Comparison of ENCODE assay signal across 33 cellular contexts in the genomic region with DNA sequence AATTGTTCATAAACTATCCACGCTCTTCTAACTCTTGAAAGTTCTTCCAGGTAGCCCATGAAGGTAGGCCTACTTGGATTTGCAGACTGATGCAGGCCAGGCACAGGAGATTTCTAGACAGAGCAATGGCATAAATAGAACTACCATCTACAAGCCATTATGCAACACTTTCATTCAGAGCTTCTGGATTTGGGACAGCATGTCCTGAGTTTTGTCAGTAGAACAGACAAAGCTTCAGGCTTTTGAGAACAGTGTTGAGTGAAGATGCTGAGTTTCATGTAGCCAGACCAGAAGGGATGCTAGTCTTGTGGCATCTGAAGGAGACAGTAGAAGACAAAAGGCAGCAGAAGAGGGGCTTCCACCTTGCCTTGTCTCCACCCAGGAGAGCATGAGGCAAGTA.
"Had no signal": no experiment of that assay in that cellular context is flagged by ENCODE, and none has a peak within 500 bp of the region (broad histone marks: within the 10 kb centered on the region; RNA-seq: fewer than 3 reads in every experiment).

No MANE protein-coding gene starts in this region.

- DNase-seq: activated B cell treated with CpG ODN at 0.5 μM for 24 hours; activated CD4-positive, alpha-beta memory T cell treated with anti-CD3 and anti-CD28 coated beads for 36 hours; activated CD4-positive, alpha-beta T cell treated with anti-CD3 and anti-CD28 coated beads for 4 hours; activated CD4-positive, alpha-beta T cell treated with anti-CD3 and anti-CD28 coated beads, Interleukin-2, amount 10 ng/mL, durations not matched to agents 24 days and 14 days; activated CD4-positive, alpha-beta T cell treated with anti-CD3 and anti-CD28 coated beads, Interleukin-2, amount 50 U/mL, for 1 hour; activated CD4-positive, alpha-beta T cell treated with anti-CD3 and anti-CD28 coated beads, Interleukin-2, amount 50 U/mL, for 4 hours; activated CD4-positive, CD25-positive, alpha-beta regulatory T cell treated with anti-CD3 and anti-CD28 coated beads, Interleukin-2, amount 50 U/mL, for 72 hours; activated CD8-positive, alpha-beta memory T cell treated with anti-CD3 and anti-CD28 coated beads, Interleukin-2, amount 50 U/mL, for 4 hours; activated CD8-positive, alpha-beta T cell treated with anti-CD3 and anti-CD28 coated beads for 36 hours; activated effector memory CD4-positive, alpha-beta T cell treated with Interleukin-2 at 50 U/mL for 16 hours; activated gamma-delta T cell; activated naive CD4-positive, alpha-beta T cell treated with anti-CD3 and anti-CD28 coated beads, Interleukin-2, amount 10 ng/mL, durations not matched to agents 7 days and 5 days; activated naive CD4-positive, alpha-beta T cell treated with Interleukin-2 at 50 U/mL for 16 hours; activated naive CD8-positive, alpha-beta T cell treated with anti-CD3 and anti-CD28 coated beads, Interleukin-2, amount 10 ng/mL, durations not matched to agents 7 days and 5 days; activated naive CD8-positive, alpha-beta T cell treated with anti-CD3 and anti-CD28 coated beads, Interleukin-2, amount 50 U/mL, for 24 hours; activated T-cell treated with anti-CD3 and anti-CD28 coated beads for 4 hours; activated T-cell treated with anti-CD3 and anti-CD28 coated beads, Interleukin-2, amount 50 U/mL, for 1 hour; activated T-cell treated with anti-CD3 and anti-CD28 coated beads, Interleukin-2, amount 50 U/mL, for 4 hours; caudate nucleus; cerebellar nuclear complex; T-helper 1 cell; T-helper 2 cell; T-helper 9 cell had no signal

- H3K4me1 Mint-ChIP-seq: activated B cell treated with CpG ODN at 0.5 μM for 24 hours; activated CD4-positive, alpha-beta T cell treated with anti-CD3 and anti-CD28 coated beads, Interleukin-2, amount 10 ng/mL, durations not matched to agents 24 days and 14 days; activated naive CD4-positive, alpha-beta T cell treated with anti-CD3 and anti-CD28 coated beads, Interleukin-2, amount 10 ng/mL, durations not matched to agents 7 days and 5 days; activated naive CD4-positive, alpha-beta T cell treated with anti-CD3 and anti-CD28 coated beads, Interleukin-2, amount 50 U/mL, for 24 hours; activated naive CD8-positive, alpha-beta T cell treated with anti-CD3 and anti-CD28 coated beads, Interleukin-2, amount 10 ng/mL, durations not matched to agents 7 days and 5 days; activated naive CD8-positive, alpha-beta T cell treated with anti-CD3 and anti-CD28 coated beads, Interleukin-2, amount 50 U/mL, for 24 hours; brain; central memory CD8-positive, alpha-beta T cell had no signal

- H3K27me3 Mint-ChIP-seq: activated B cell treated with CpG ODN at 0.5 μM for 24 hours; activated CD4-positive, alpha-beta memory T cell treated with anti-CD3 and anti-CD28 coated beads for 36 hours; activated CD4-positive, alpha-beta T cell treated with anti-CD3 and anti-CD28 coated beads, Interleukin-2, amount 10 ng/mL, durations not matched to agents 24 days and 14 days; activated naive CD4-positive, alpha-beta T cell treated with anti-CD3 and anti-CD28 coated beads, Interleukin-2, amount 10 ng/mL, durations not matched to agents 7 days and 5 days; activated naive CD4-positive, alpha-beta T cell treated with anti-CD3 and anti-CD28 coated beads, Interleukin-2, amount 50 U/mL, for 24 hours; activated naive CD8-positive, alpha-beta T cell; activated naive CD8-positive, alpha-beta T cell treated with anti-CD3 and anti-CD28 coated beads, Interleukin-2, amount 10 ng/mL, durations not matched to agents 7 days and 5 days; activated naive CD8-positive, alpha-beta T cell treated with anti-CD3 and anti-CD28 coated beads, Interleukin-2, amount 50 U/mL, for 24 hours; central memory CD8-positive, alpha-beta T cell had no signal

- H3K27me3 ChIP-seq: ascending aorta, cardiac muscle cell had no signal

- H3K27ac ChIP-seq: ascending aorta, cardiac muscle cell, VCaP had no signal

- ATAC-seq: activated CD8-positive, alpha-beta T cell treated with anti-CD3 and anti-CD28 coated beads for 36 hours; activated naive CD8-positive, alpha-beta T cell treated with anti-CD3 and anti-CD28 coated beads, Interleukin-2, amount 50 U/mL, for 24 hours; activated T-cell treated with anti-CD3 and anti-CD28 coated beads, Interleukin-2, amount 50 U/mL, for 4 hours had no signal

- H3K36me3 ChIP-seq: ascending aorta, cardiac muscle cell had no signal

- H3K4me3 Mint-ChIP-seq: activated B cell treated with CpG ODN at 0.5 μM for 24 hours; activated CD4-positive, alpha-beta memory T cell treated with anti-CD3 and anti-CD28 coated beads for 36 hours; activated CD4-positive, alpha-beta T cell treated with anti-CD3 and anti-CD28 coated beads, Interleukin-2, amount 10 ng/mL, durations not matched to agents 24 days and 14 days; activated CD8-positive, alpha-beta T cell treated with anti-CD3 and anti-CD28 coated beads for 36 hours; activated naive CD4-positive, alpha-beta T cell treated with anti-CD3 and anti-CD28 coated beads, Interleukin-2, amount 10 ng/mL, durations not matched to agents 7 days and 5 days; activated naive CD4-positive, alpha-beta T cell treated with anti-CD3 and anti-CD28 coated beads, Interleukin-2, amount 50 U/mL, for 24 hours; activated naive CD8-positive, alpha-beta T cell; activated naive CD8-positive, alpha-beta T cell treated with anti-CD3 and anti-CD28 coated beads, Interleukin-2, amount 10 ng/mL, durations not matched to agents 7 days and 5 days; activated naive CD8-positive, alpha-beta T cell treated with anti-CD3 and anti-CD28 coated beads, Interleukin-2, amount 50 U/mL, for 24 hours; activated T-cell treated with anti-CD3 and anti-CD28 coated beads, Interleukin-2, amount 50 U/mL, for 4 hours; brain; central memory CD8-positive, alpha-beta T cell; T-helper 1 cell treated with Interleukin-12 subunit alpha and Interleukin-12 subunit beta and Interleukin-4 antibody, amounts not matched to agents 30 μg/mL and 1 μg/mL, for 36 hours; T-helper 2 cell treated with Interferon-gamma antibody and Interleukin-4, amounts not matched to agents 5 μg/mL and 100 μg/mL, for 36 hours had no signal

- H3K4me3 ChIP-seq: ascending aorta, cardiac muscle cell had no signal

- H3K27ac Mint-ChIP-seq: activated B cell treated with CpG ODN at 0.5 μM for 24 hours; activated CD4-positive, alpha-beta memory T cell treated with anti-CD3 and anti-CD28 coated beads for 36 hours; activated CD4-positive, alpha-beta T cell treated with anti-CD3 and anti-CD28 coated beads, Interleukin-2, amount 10 ng/mL, durations not matched to agents 24 days and 14 days; activated CD8-positive, alpha-beta T cell treated with anti-CD3 and anti-CD28 coated beads for 36 hours; activated naive CD4-positive, alpha-beta T cell treated with anti-CD3 and anti-CD28 coated beads, Interleukin-2, amount 10 ng/mL, durations not matched to agents 7 days and 5 days; activated naive CD4-positive, alpha-beta T cell treated with anti-CD3 and anti-CD28 coated beads, Interleukin-2, amount 50 U/mL, for 24 hours; activated naive CD8-positive, alpha-beta T cell; activated naive CD8-positive, alpha-beta T cell treated with anti-CD3 and anti-CD28 coated beads, Interleukin-2, amount 10 ng/mL, durations not matched to agents 7 days and 5 days; activated naive CD8-positive, alpha-beta T cell treated with anti-CD3 and anti-CD28 coated beads, Interleukin-2, amount 50 U/mL, for 24 hours; activated T-helper 2 cell treated with anti-CD3 and anti-CD28 coated beads, Interferon-gamma antibody, Interleukin-2, Interleukin-4, amounts not matched to agents 10 μg/mL and 5 μg/mL and 100 μg/mL, durations not matched to agents 14 hours and 24 hours and 36 hours; brain; T-helper 1 cell treated with Interleukin-12 subunit alpha and Interleukin-12 subunit beta and Interleukin-4 antibody, amounts not matched to agents 30 μg/mL and 1 μg/mL, for 36 hours; T-helper 2 cell treated with Interferon-gamma antibody and Interleukin-4, amounts not matched to agents 5 μg/mL and 100 μg/mL, for 36 hours had no signal

- H3K9me3 ChIP-seq: ascending aorta had no signal

- H3K9me3 Mint-ChIP-seq: activated CD4-positive, alpha-beta memory T cell treated with anti-CD3 and anti-CD28 coated beads for 36 hours; activated CD4-positive, alpha-beta T cell treated with anti-CD3 and anti-CD28 coated beads, Interleukin-2, amount 10 ng/mL, durations not matched to agents 24 days and 14 days; activated CD8-positive, alpha-beta T cell treated with anti-CD3 and anti-CD28 coated beads for 36 hours; T-helper 1 cell treated with Interleukin-12 subunit alpha and Interleukin-12 subunit beta and Interleukin-4 antibody, amounts not matched to agents 30 μg/mL and 1 μg/mL, for 36 hours; T-helper 2 cell treated with Interferon-gamma antibody and Interleukin-4, amounts not matched to agents 5 μg/mL and 100 μg/mL, for 36 hours had no signal

- H3K36me3 Mint-ChIP-seq: activated CD4-positive, alpha-beta memory T cell treated with anti-CD3 and anti-CD28 coated beads for 36 hours; activated naive CD4-positive, alpha-beta T cell treated with anti-CD3 and anti-CD28 coated beads, Interleukin-2, amount 10 ng/mL, durations not matched to agents 7 days and 5 days; activated naive CD4-positive, alpha-beta T cell treated with anti-CD3 and anti-CD28 coated beads, Interleukin-2, amount 50 U/mL, for 24 hours; activated naive CD8-positive, alpha-beta T cell; activated naive CD8-positive, alpha-beta T cell treated with anti-CD3 and anti-CD28 coated beads, Interleukin-2, amount 10 ng/mL, durations not matched to agents 7 days and 5 days; brain had no signal

- H3K4me1 ChIP-seq: ascending aorta had no signal
